Comparison of ENCODE assay signal across 24 cellular contexts in genomic region chr3:88324788-88325187, GRCh38.
DNase-seq lines count a peak whose midpoint lies in the region; ATAC-seq and TF ChIP-seq lines count a peak whose summit lies in the region.
"Had no signal": no experiment of that assay in that cellular context is flagged by ENCODE, and none has a peak within 500 bp of the region (broad histone marks: within the 10 kb centered on the region; RNA-seq: fewer than 3 reads in every experiment).

No MANE protein-coding gene starts in this region.

- no peak overlapping the region for H3K4me2 ChIP-seq in GM23338
- H3K4me2 ChIP-seq in neural progenitor cell = no peak overlapping the region
- H3K4me2 ChIP-seq: A549; BLaER1 treated with 17β-estradiol and CSF1 and Interleukin-3, amounts not matched to agents 10 nM and 100 nM had no signal

- H3K27me3 Mint-ChIP-seq in GM23338 (ENCODE audit: insufficient read depth, low read depth, poor library complexity) (no peaks in the 10 kb centered on the region), WTC11 (ENCODE audit: low read depth) (no peaks in the 10 kb centered on the region), neural progenitor cell (ENCODE audit: insufficient read depth, low read depth) (no peaks in the 10 kb centered on the region)
- H3K27me3 Mint-ChIP-seq: CD4-positive, alpha-beta T cell; CD8-positive, alpha-beta memory T cell had no signal

- CTCF ChIA-PET in WTC11 (lab: Charles Lee) = no interaction called here

- H3K36me3 ChIP-seq in GM23338 (ENCODE audit: insufficient read depth) (no peaks in the 10 kb centered on the region), neural progenitor cell (no peaks in the 10 kb centered on the region)
- H3K36me3 ChIP-seq: BE2C; BLaER1 treated with 17β-estradiol and CSF1 and Interleukin-3, amounts not matched to agents 10 nM and 100 nM had no signal

- no peak overlapping the region for H3K9ac ChIP-seq in neural progenitor cell
- H3K9ac ChIP-seq: BLaER1 treated with 17β-estradiol and CSF1 and Interleukin-3, amounts not matched to agents 10 nM and 100 nM had no signal

- H3K27ac ChIP-seq in GM23338 (ENCODE audit: low read depth) (no peak overlapping the region), neural progenitor cell (no peak overlapping the region)
- H3K27ac ChIP-seq: A549; BLaER1 treated with 17β-estradiol and CSF1 and Interleukin-3, amounts not matched to agents 10 nM and 100 nM had no signal

- H3F3A ChIP-seq in GM23338 (replicated peaks; ENCODE audit: low read depth) (no peaks in the 10 kb centered on the region), neural progenitor cell (ENCODE audit: low read depth) (no peaks in the 10 kb centered on the region)

- no peaks in the 10 kb centered on the region for H3K9me3 ChIP-seq in neural progenitor cell (ENCODE audit: low read depth)
- H3K9me3 ChIP-seq: A549; BE2C; BLaER1 treated with 17β-estradiol and CSF1 and Interleukin-3, amounts not matched to agents 10 nM and 100 nM had no signal

- POLR2A ChIA-PET in WTC11 (lab: Charles Lee) = no interaction called here

- H3K4me3 Mint-ChIP-seq in GM23338 = no peak overlapping the region
- no peak overlapping the region for H3K4me3 Mint-ChIP-seq in WTC11
- H3K4me3 Mint-ChIP-seq in neural progenitor cell = no peak overlapping the region
- H3K4me3 Mint-ChIP-seq: CD14-positive monocyte; CD4-positive, alpha-beta T cell; CD8-positive, alpha-beta memory T cell had no signal

- intact Hi-C loops in left colon (cut with DNase I, micrococcal nuclease) = no loop called here

- no peaks in the 10 kb centered on the region for H3K9me2 ChIP-seq in GM23338 (ENCODE audit: insufficient read depth)

- TF ChIP-seq CTCF in GM23338 (conservative IDR thresholded peaks at IDR 0.05; ENCODE audit: low read depth in 2 of 2) (no peak), WTC11 (IDR thresholded peaks at IDR 0.05) (no peak), neural progenitor cell (IDR thresholded peaks at IDR 0.05) (no peak)

- no peak for ATAC-seq in GM23338
- ATAC-seq in WTC11 = 0 out of 2 replicates have a peak, but pooled peaks have one; percentile 18
- peak; percentile 77 for ATAC-seq in left colon
- ATAC-seq: A549 had no signal

- H3K9me3 Mint-ChIP-seq in GM23338 (no peaks in the 10 kb centered on the region), WTC11 (no peaks in the 10 kb centered on the region), neural progenitor cell (no peaks in the 10 kb centered on the region)
- H3K9me3 Mint-ChIP-seq: CD4-positive, alpha-beta T cell had no signal

- H3K79me2 ChIP-seq in GM23338 (replicated peaks; ENCODE audit: insufficient read depth) (no peaks in the 10 kb centered on the region), neural progenitor cell (ENCODE audit: low read depth) (no peaks in the 10 kb centered on the region)

- DNase-seq in GM23338 (ENCODE audit: low spot score) (no peak), WTC11 (ENCODE audit: low spot score) (no peak), left colon (no peak), neural progenitor cell (ENCODE audit: low spot score) (no peak), OCI-M1 (lab: John Stamatoyannopoulos, UW) (no peak), NOMO-1 treated with DMSO at 0.1 percent for 48 hours (lab: John Stamatoyannopoulos, UW; ENCODE audit: unreplicated experiment) (no peak), T-helper 1 cell (no peak)
- DNase-seq in activated CD4-positive, alpha-beta T cell treated with anti-CD3 and anti-CD28 coated beads, Interleukin-2, amount 50 U/mL, for 1 hour = no peak
- DNase-seq: 8988T; ACHN; AML-193; BE2C; CD4-positive, alpha-beta T cell; CD8-positive, alpha-beta memory T cell; DMS 273 treated with DMSO at 0.1 percent for 48 hours; DMS79; EL; GF-D8; GOT3; H7; HCEC 1CT had no signal

- H2AFZ ChIP-seq in GM23338 (peak overlapping the region; percentile 57; the same call in 1 of the 2 replicates), neural progenitor cell (replicated peaks) (peak overlapping the region; percentile 29)

- H4K20me1 ChIP-seq in GM23338 (replicated peaks; ENCODE audit: insufficient read depth) (no peaks in the 10 kb centered on the region), neural progenitor cell (ENCODE audit: low read depth) (no peaks in the 10 kb centered on the region)
- H4K20me1 ChIP-seq: BLaER1 treated with 17β-estradiol and CSF1 and Interleukin-3, amounts not matched to agents 10 nM and 100 nM had no signal

- H3K27me3 ChIP-seq in GM23338 (ENCODE audit: insufficient read depth) = no peaks in the 10 kb centered on the region
- H3K27me3 ChIP-seq in neural progenitor cell = no peaks in the 10 kb centered on the region
- H3K27me3 ChIP-seq: BE2C; BLaER1 treated with 17β-estradiol and CSF1 and Interleukin-3, amounts not matched to agents 10 nM and 100 nM had no signal

- H3K4me3 ChIP-seq in GM23338 (no peak overlapping the region), neural progenitor cell (no peak overlapping the region)
- H3K4me3 ChIP-seq: A549; BLaER1 treated with 17β-estradiol and CSF1 and Interleukin-3, amounts not matched to agents 10 nM and 100 nM had no signal

- no peaks in the 10 kb centered on the region for H3K4me1 ChIP-seq in GM23338 (ENCODE audit: insufficient read depth)
- H3K4me1 ChIP-seq in neural progenitor cell = no peaks in the 10 kb centered on the region
- H3K4me1 ChIP-seq: A549; BE2C; BLaER1 treated with 17β-estradiol and CSF1 and Interleukin-3, amounts not matched to agents 10 nM and 100 nM had no signal

- H3K4me1 Mint-ChIP-seq in GM23338 (no peaks in the 10 kb centered on the region; the same call in 2 of the 3 replicates), WTC11 (peaks cover 11% of the 10 kb centered on the region), neural progenitor cell (peaks cover 4% of the 10 kb centered on the region)
- H3K4me1 Mint-ChIP-seq: CD14-positive monocyte; CD8-positive, alpha-beta memory T cell had no signal

- H3K36me3 Mint-ChIP-seq in GM23338 (ENCODE audit: low read depth) (no peaks in the 10 kb centered on the region), WTC11 (no peaks in the 10 kb centered on the region), neural progenitor cell (no peaks in the 10 kb centered on the region)
- H3K36me3 Mint-ChIP-seq: CD14-positive monocyte; CD8-positive, alpha-beta memory T cell had no signal

- H3K27ac Mint-ChIP-seq in GM23338 (no peak overlapping the region; the same call in 1 of the 2 replicates), WTC11 (no peak overlapping the region), neural progenitor cell (no peak overlapping the region)
- H3K27ac Mint-ChIP-seq: CD14-positive monocyte; CD4-positive, alpha-beta T cell; CD8-positive, alpha-beta memory T cell had no signal

TF ChIP-seq in GM23338, 12 proteins besides CTCF, POLR2A, EP300 and RAD21 (continues in another document):
- no peak for TF ChIP-seq ZNF114 (CRISPR knock-in tag; IDR thresholded peaks at IDR 0.05)
- TF ChIP-seq, protein P1, sequence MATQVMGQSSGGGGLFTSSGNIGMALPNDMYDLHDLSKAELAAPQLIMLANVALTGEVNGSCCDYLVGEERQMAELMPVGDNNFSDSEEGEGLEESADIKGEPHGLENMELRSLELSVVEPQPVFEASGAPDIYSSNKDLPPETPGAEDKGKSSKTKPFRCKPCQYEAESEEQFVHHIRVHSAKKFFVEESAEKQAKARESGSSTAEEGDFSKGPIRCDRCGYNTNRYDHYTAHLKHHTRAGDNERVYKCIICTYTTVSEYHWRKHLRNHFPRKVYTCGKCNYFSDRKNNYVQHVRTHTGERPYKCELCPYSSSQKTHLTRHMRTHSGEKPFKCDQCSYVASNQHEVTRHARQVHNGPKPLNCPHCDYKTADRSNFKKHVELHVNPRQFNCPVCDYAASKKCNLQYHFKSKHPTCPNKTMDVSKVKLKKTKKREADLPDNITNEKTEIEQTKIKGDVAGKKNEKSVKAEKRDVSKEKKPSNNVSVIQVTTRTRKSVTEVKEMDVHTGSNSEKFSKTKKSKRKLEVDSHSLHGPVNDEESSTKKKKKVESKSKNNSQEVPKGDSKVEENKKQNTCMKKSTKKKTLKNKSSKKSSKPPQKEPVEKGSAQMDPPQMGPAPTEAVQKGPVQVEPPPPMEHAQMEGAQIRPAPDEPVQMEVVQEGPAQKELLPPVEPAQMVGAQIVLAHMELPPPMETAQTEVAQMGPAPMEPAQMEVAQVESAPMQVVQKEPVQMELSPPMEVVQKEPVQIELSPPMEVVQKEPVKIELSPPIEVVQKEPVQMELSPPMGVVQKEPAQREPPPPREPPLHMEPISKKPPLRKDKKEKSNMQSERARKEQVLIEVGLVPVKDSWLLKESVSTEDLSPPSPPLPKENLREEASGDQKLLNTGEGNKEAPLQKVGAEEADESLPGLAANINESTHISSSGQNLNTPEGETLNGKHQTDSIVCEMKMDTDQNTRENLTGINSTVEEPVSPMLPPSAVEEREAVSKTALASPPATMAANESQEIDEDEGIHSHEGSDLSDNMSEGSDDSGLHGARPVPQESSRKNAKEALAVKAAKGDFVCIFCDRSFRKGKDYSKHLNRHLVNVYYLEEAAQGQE (IDR thresholded peaks at IDR 0.05; ENCODE audit: unreplicated experiment) = no peak
- no peak for TF ChIP-seq NANOG (IDR thresholded peaks at IDR 0.05; ENCODE audit: borderline replicate concordance)

TF ChIP-seq in WTC11, 78 proteins besides CTCF, POLR2A, EP300 and RAD21:
- TF ChIP-seq EMX1 (CRISPR knock-in tag; IDR thresholded peaks at IDR 0.05) = no peak
- TF ChIP-seq GABPB1 (CRISPR knock-in tag; IDR thresholded peaks at IDR 0.05) = no peak
